In the genomic region with DNA sequence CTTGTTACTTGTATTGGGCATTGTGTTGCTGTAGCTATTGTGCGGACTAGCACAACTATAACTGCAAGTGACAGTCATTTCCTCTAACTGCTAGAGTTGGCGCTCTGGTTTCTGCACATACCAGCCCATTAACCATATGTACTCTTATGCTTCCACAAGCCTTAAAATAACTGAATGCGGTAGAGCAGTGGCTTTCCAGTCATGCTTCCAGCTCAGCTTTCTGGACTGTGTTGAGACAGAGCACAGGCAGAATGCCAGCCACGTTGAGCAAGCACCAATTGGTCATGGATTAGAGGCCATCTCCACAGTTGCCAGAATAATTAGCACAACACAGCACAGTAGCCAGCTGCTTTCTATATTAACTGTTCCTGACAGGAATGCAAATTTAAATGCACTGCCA, we compare ENCODE assay signal across 9 cellular contexts. TPM values are rescaled to one million over a fixed set of nuclear protein-coding genes. Genes with fewer than 3 reads are reported as not detected.
A peak's percentile ranks its signal among the peaks of the same experiment; 100 is the strongest.
DNase-seq lines count a peak whose midpoint lies in the region; ATAC-seq, FAIRE-seq and TF ChIP-seq lines count a peak whose summit lies in the region.
"Had no signal": no experiment of that assay in that cellular context is flagged by ENCODE, and none has a peak within 500 bp of the region (broad histone marks: within the 10 kb centered on the region; RNA-seq: fewer than 3 reads in every experiment).

No MANE protein-coding gene starts in this region.

- H3K36me3 Mint-ChIP-seq in progenitor cell of endocrine pancreas (ENCODE audit: insufficient read depth) = peaks cover 5% of the 10 kb centered on the region

- H3K9me3 Mint-ChIP-seq in progenitor cell of endocrine pancreas (ENCODE audit: low read depth) = no peaks in the 10 kb centered on the region

- H3K36me3 ChIP-seq in SK-N-SH (replicated peaks in 1 of 2; ENCODE audit: control insufficient read depth in 1 of 2, insufficient read depth in 2 of 2, low read length in 1 of 2) = peaks cover 38 to 50% of the 10 kb centered on the region in 2 experiments

- DNase-seq in H54 (ENCODE audit: insufficient read length, low spot score) = peak; percentile 65
- no peak for DNase-seq in SK-N-SH
- DNase-seq in globus pallidus (ENCODE audit: low spot score) = peak; percentile 83
- DNase-seq in retinal pigment epithelial cell (ENCODE audit: low read depth) = peak; percentile 96
- no peak for DNase-seq in progenitor cell of endocrine pancreas (ENCODE audit: low spot score, unreplicated experiment)
- DNase-seq in GM20000 (ENCODE audit: low spot score) = no peak
- no peak for DNase-seq in effector CD8-positive, alpha-beta T cell (lab: John Stamatoyannopoulos, UW)
- DNase-seq: islet precursor cell had no signal

- peaks cover 2 to 30% of the 10 kb centered on the region in 2 experiments; a peak in 3 of 4 replicates for H3K4me1 ChIP-seq in SK-N-SH (ENCODE audit: control insufficient read depth in 1 of 2, insufficient read depth in 2 of 2, low read depth in 1 of 2, low read length in 1 of 2)

- 37% methylated on average over 4 of the region's 4 CpGs for WGBS in SK-N-SH (ENCODE audit: low lambda C conversion rate)

- H3K4me3 ChIP-seq in SK-N-SH (ENCODE audit: low read depth in 2 of 2, low read length in 1 of 2) = no peak overlapping the region
- no peak overlapping the region for H3K4me3 ChIP-seq in retinal pigment epithelial cell (ENCODE audit: low read length)

- no peaks in the 10 kb centered on the region for H3K9me3 ChIP-seq in SK-N-SH

- CTCF ChIA-PET in SK-N-SH (lab: Yijun Ruan, JAX) = interaction anchor here (1.2 kb wide), 1 partner anchor 10 kb away, joined by 3 read pairs; no protein-coding TSS in a partner anchor

- H3K4me3 Mint-ChIP-seq in progenitor cell of endocrine pancreas (ENCODE audit: low read depth) = no peak overlapping the region

- H3K79me2 ChIP-seq in SK-N-SH (ENCODE audit: insufficient read depth) = peaks cover 58% of the 10 kb centered on the region

- no peak overlapping the region for H3K9ac ChIP-seq in SK-N-SH

- H3K27me3 ChIP-seq in SK-N-SH (ENCODE audit: insufficient read depth) = no peaks in the 10 kb centered on the region

- TF ChIP-seq POLR2A in H54 (IDR thresholded peaks at IDR 0.05; ENCODE audit: low read depth, low read length) = no peak

- no peaks in the 10 kb centered on the region for H3K9me2 ChIP-seq in SK-N-SH

- peak overlapping the region; percentile 71 to 72 for H3K27ac ChIP-seq in SK-N-SH (ENCODE audit: low read depth in 2 of 2, low read length in 1 of 2)

- H2AFZ ChIP-seq in SK-N-SH (ENCODE audit: low read depth) = no peak overlapping the region

- no peaks in the 10 kb centered on the region for H3K4me1 Mint-ChIP-seq in progenitor cell of endocrine pancreas (ENCODE audit: low read depth)

- peak in 1 of 2 experiments; percentile 75; a peak in 2 of 4 replicates for TF ChIP-seq EP300 in SK-N-SH (IDR thresholded peaks at IDR 0.05; ENCODE audit: borderline replicate concordance in 1 of 2, low read depth in 1 of 2, low read length in 1 of 2)

- POLR2A ChIA-PET in SK-N-SH (lab: Yijun Ruan, JAX) = no interaction called here

- no peak for TF ChIP-seq RAD21 in SK-N-SH (IDR thresholded peaks at IDR 0.05; ENCODE audit: low read length)

- no peaks in the 10 kb centered on the region for H4K20me1 ChIP-seq in SK-N-SH (ENCODE audit: insufficient read depth)

- H3K27me3 Mint-ChIP-seq in progenitor cell of endocrine pancreas = no peaks in the 10 kb centered on the region

- H3F3A ChIP-seq in SK-N-SH (replicated peaks; ENCODE audit: insufficient read depth) = peaks cover 25% of the 10 kb centered on the region

- peak overlapping the region; percentile 30; the same call in 1 of the 2 replicates for H3K4me2 ChIP-seq in SK-N-SH

- no peak for ATAC-seq in HG03039 (IDR thresholded peaks at IDR 0.05; ENCODE audit: unreplicated experiment)

- no peak overlapping the region for H3K27ac Mint-ChIP-seq in progenitor cell of endocrine pancreas

- TF ChIP-seq CTCF in SK-N-SH (IDR thresholded peaks at IDR 0.05) (no peak), retinal pigment epithelial cell (conservative IDR thresholded peaks at IDR 0.05; ENCODE audit: low read depth, low read length) (no peak), progenitor cell of endocrine pancreas (IDR thresholded peaks at IDR 0.05; ENCODE audit: unreplicated experiment) (no peak), GM20000 (IDR thresholded peaks at IDR 0.05; ENCODE audit: extremely low read depth, missing control alignments) (no peak)

- FAIRE-seq in H54 (lab: Jason Lieb, UNC) = peak; percentile 100

TF ChIP-seq in SK-N-SH, 30 proteins besides CTCF, POLR2A, EP300 and RAD21 (continues in another document):
- TF ChIP-seq, protein P1, sequence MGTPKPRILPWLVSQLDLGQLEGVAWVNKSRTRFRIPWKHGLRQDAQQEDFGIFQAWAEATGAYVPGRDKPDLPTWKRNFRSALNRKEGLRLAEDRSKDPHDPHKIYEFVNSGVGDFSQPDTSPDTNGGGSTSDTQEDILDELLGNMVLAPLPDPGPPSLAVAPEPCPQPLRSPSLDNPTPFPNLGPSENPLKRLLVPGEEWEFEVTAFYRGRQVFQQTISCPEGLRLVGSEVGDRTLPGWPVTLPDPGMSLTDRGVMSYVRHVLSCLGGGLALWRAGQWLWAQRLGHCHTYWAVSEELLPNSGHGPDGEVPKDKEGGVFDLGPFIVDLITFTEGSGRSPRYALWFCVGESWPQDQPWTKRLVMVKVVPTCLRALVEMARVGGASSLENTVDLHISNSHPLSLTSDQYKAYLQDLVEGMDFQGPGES (IDR thresholded peaks at IDR 0.05; ENCODE audit: low read depth, low read length) = no peak
- TF ChIP-seq, protein P2, sequence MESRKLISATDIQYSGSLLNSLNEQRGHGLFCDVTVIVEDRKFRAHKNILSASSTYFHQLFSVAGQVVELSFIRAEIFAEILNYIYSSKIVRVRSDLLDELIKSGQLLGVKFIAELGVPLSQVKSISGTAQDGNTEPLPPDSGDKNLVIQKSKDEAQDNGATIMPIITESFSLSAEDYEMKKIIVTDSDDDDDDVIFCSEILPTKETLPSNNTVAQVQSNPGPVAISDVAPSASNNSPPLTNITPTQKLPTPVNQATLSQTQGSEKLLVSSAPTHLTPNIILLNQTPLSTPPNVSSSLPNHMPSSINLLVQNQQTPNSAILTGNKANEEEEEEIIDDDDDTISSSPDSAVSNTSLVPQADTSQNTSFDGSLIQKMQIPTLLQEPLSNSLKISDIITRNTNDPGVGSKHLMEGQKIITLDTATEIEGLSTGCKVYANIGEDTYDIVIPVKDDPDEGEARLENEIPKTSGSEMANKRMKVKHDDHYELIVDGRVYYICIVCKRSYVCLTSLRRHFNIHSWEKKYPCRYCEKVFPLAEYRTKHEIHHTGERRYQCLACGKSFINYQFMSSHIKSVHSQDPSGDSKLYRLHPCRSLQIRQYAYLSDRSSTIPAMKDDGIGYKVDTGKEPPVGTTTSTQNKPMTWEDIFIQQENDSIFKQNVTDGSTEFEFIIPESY (IDR thresholded peaks at IDR 0.05; ENCODE audit: borderline replicate concordance, low read depth) = no peak
- TF ChIP-seq MEF2A (IDR thresholded peaks at IDR 0.05; ENCODE audit: borderline replicate concordance, low read depth) (peak; percentile 73; the same call in 1 of the 2 replicates), CHD2 (IDR thresholded peaks at IDR 0.05; ENCODE audit: low read length, partially characterized antibody) (no peak), SMC3 (IDR thresholded peaks at IDR 0.05; ENCODE audit: low read depth, low read length) (no peak), RXRA (IDR thresholded peaks at IDR 0.05; ENCODE audit: borderline replicate concordance, low read depth) (no peak), FOXJ3 (CRISPR knock-in tag; IDR thresholded peaks at IDR 0.05) (no peak), TAF1 (IDR thresholded peaks at IDR 0.05; ENCODE audit: borderline replicate concordance, low read depth, low read length) (no peak; the same call in 1 of the 2 replicates), FOXM1 (IDR thresholded peaks at IDR 0.05; ENCODE audit: low read depth) (no peak), TCF12 (IDR thresholded peaks at IDR 0.05) (peak; percentile 85), RCOR1 (IDR thresholded peaks at IDR 0.05; ENCODE audit: low read length) (no peak), FOSL2 (IDR thresholded peaks at IDR 0.05; ENCODE audit: borderline replicate concordance, low read depth) (peak; percentile 44; the same call in 1 of the 2 replicates), SIN3A (IDR thresholded peaks at IDR 0.05; ENCODE audit: borderline replicate concordance, low read depth, low read length) (no peak), TEAD4 (IDR thresholded peaks at IDR 0.05; ENCODE audit: borderline replicate concordance, insufficient read depth) (peak; percentile 75; the same call in 1 of the 2 replicates), NFIC (IDR thresholded peaks at IDR 0.05; ENCODE audit: borderline replicate concordance) (peak; percentile 73), RFX5 (IDR thresholded peaks at IDR 0.05; ENCODE audit: low read length) (no peak), USF1 (IDR thresholded peaks at IDR 0.05; ENCODE audit: borderline replicate concordance, low read depth) (no peak), ELF1 (IDR thresholded peaks at IDR 0.05) (no peak), POLR2AphosphoS5 (IDR thresholded peaks at IDR 0.05; ENCODE audit: low read depth, low read length) (peak; percentile 52; the same call in 1 of the 2 replicates)
- TF ChIP-seq, protein P3, sequence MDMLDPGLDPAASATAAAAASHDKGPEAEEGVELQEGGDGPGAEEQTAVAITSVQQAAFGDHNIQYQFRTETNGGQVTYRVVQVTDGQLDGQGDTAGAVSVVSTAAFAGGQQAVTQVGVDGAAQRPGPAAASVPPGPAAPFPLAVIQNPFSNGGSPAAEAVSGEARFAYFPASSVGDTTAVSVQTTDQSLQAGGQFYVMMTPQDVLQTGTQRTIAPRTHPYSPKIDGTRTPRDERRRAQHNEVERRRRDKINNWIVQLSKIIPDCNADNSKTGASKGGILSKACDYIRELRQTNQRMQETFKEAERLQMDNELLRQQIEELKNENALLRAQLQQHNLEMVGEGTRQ (IDR thresholded peaks at IDR 0.05; ENCODE audit: borderline replicate concordance, low read depth, low read length) = no peak

RNA-seq across cellular contexts. Expression of gene INVS, which starts 12.2 kb away (rescaled TPM):
- polyA plus RNA-seq in SK-N-SH (2012; rRNA removed) = 8.1 and 11.4 TPM in 2 replicates
- 6.8 and 8.9 TPM in 2 replicates for polyA plus RNA-seq in SK-N-SH (2012; cell fraction: cytosol; rRNA removed)
- polyA plus RNA-seq in SK-N-SH (2012; cell fraction: nucleus; rRNA removed) = 13.4 and 24.4 TPM in 2 replicates
- total RNA-seq in progenitor cell of endocrine pancreas = 28.1 and 29.5 TPM in 2 replicates

RNA-seq across cellular contexts. Expression of gene ERP44, which starts 12.4 kb away (rescaled TPM):
- polyA plus RNA-seq in SK-N-SH (2012; rRNA removed) = 9.4 and 10.0 TPM in 2 replicates
- polyA plus RNA-seq in SK-N-SH (2012; cell fraction: cytosol; rRNA removed) = 13.6 and 16.6 TPM in 2 replicates
- polyA plus RNA-seq in SK-N-SH (2012; cell fraction: nucleus; rRNA removed) = 3.5 and 10.2 TPM in 2 replicates
- total RNA-seq in progenitor cell of endocrine pancreas = 19.7 and 20.4 TPM in 2 replicates

Comparison
In these comparisons a context has a peak if more than half of its experiments do, and no peak if none do; other contexts are left out.
1. DNase-seq: peak in H54 (single experiment), globus pallidus (single experiment) and retinal pigment epithelial cell (single experiment); none in SK-N-SH (single experiment), progenitor cell of endocrine pancreas (single experiment), GM20000 (single experiment) and effector CD8-positive, alpha-beta T cell (single experiment).